22 cellular contexts compared by ENCODE assay signal in genomic region chr2:131014141-131014540, GRCh38.
A peak's percentile ranks its signal among the peaks of the same experiment; 100 is the strongest.
DNase-seq lines count a peak whose midpoint lies in the region; ATAC-seq, FAIRE-seq and TF ChIP-seq lines count a peak whose summit lies in the region.
"Had no signal": no experiment of that assay in that cellular context is flagged by ENCODE, and none has a peak within 500 bp of the region (broad histone marks: within the 10 kb centered on the region; RNA-seq: fewer than 3 reads in every experiment).

No MANE protein-coding gene starts in this region.

- no peaks in the 10 kb centered on the region for H3K9me1 ChIP-seq in keratinocyte (ENCODE audit: control insufficient read depth, extremely low read depth, insufficient read depth, low read length)

- no peak overlapping the region for H2AFZ ChIP-seq in keratinocyte (ENCODE audit: control insufficient read depth, low read length)
- H2AFZ ChIP-seq: GM23338 had no signal

- CTCF ChIA-PET in activated CD4-positive, alpha-beta T cell treated with anti-CD3 and anti-CD28 coated beads, Interleukin-2, amount 10 ng/mL, durations not matched to agents 7 days and 5 days (lab: Charles Lee): interaction anchor here (0.6 kb wide), 1 partner anchor 846 kb away, joined by 3 read pairs; no protein-coding TSS in a partner anchor
- CTCF ChIA-PET in RWPE1 (lab: Yijun Ruan, JAX): no interaction called here

- peaks cover 4% of the 10 kb centered on the region for H3K9me3 Mint-ChIP-seq in activated CD4-positive, alpha-beta T cell treated with anti-CD3 and anti-CD28 coated beads, Interleukin-2, amount 10 ng/mL, durations not matched to agents 7 days and 5 days
- H3K9me3 Mint-ChIP-seq in activated CD4-positive, alpha-beta T cell treated with anti-CD3 and anti-CD28 coated beads, Interleukin-2, amount 10 ng/mL, durations not matched to agents 24 days and 14 days: no peaks in the 10 kb centered on the region
- H3K9me3 Mint-ChIP-seq in activated T-cell treated with anti-CD3 and anti-CD28 coated beads, Interleukin-2, amount 50 U/mL, for 72 hours: no peaks in the 10 kb centered on the region
- H3K9me3 Mint-ChIP-seq: CD8-positive, alpha-beta memory T cell; GM23338; HFFc6; IgD-negative memory B cell had no signal

- H3K9ac ChIP-seq in keratinocyte (ENCODE audit: control insufficient read depth, extremely low read depth, insufficient read depth, low read length): no peak overlapping the region
- H3K9ac ChIP-seq: BLaER1 treated with 17β-estradiol and CSF1 and Interleukin-3, amounts not matched to agents 10 nM and 100 nM had no signal

- POLR2A ChIA-PET in activated CD4-positive, alpha-beta T cell treated with anti-CD3 and anti-CD28 coated beads, Interleukin-2, amount 10 ng/mL, durations not matched to agents 7 days and 5 days (lab: Charles Lee): interaction anchor here (0.6 kb wide), 1 partner anchor 658 kb away, joined by 3 read pairs; no protein-coding TSS in a partner anchor
- POLR2A ChIA-PET in RWPE1 (lab: Yijun Ruan, JAX; ENCODE audit: low non-redundant PET): no interaction called here

- intact Hi-C loops in activated CD4-positive, alpha-beta T cell treated with anti-CD3 and anti-CD28 coated beads, Interleukin-2, amount 10 ng/mL, durations not matched to agents 24 days and 14 days (cut with micrococcal nuclease): no loop called here

- H3K4me1 ChIP-seq in keratinocyte (ENCODE audit: control insufficient read depth, extremely low read depth, insufficient read depth, low read length): peaks cover 48% of the 10 kb centered on the region

- H3K9me3 ChIP-seq in keratinocyte (ENCODE audit: control insufficient read depth, low read depth, low read length): no peaks in the 10 kb centered on the region

- H3K27ac Mint-ChIP-seq in activated CD4-positive, alpha-beta T cell treated with anti-CD3 and anti-CD28 coated beads, Interleukin-2, amount 10 ng/mL, durations not matched to agents 7 days and 5 days: no peak overlapping the region
- no peak overlapping the region for H3K27ac Mint-ChIP-seq in activated CD4-positive, alpha-beta T cell treated with anti-CD3 and anti-CD28 coated beads, Interleukin-2, amount 10 ng/mL, durations not matched to agents 24 days and 14 days
- no peak overlapping the region for H3K27ac Mint-ChIP-seq in activated T-cell treated with anti-CD3 and anti-CD28 coated beads, Interleukin-2, amount 50 U/mL, for 72 hours
- H3K27ac Mint-ChIP-seq: B cell; CD4-positive, CD25-positive, alpha-beta regulatory T cell; GM23338; HFFc6; IgD-negative memory B cell had no signal

- H3K27ac ChIP-seq in RWPE1: peak overlapping the region; percentile 97; the same call in 1 of the 2 replicates
- peak overlapping the region; percentile 49 for H3K27ac ChIP-seq in keratinocyte (ENCODE audit: control insufficient read depth, insufficient read depth, low read length)
- H3K27ac ChIP-seq: BLaER1 treated with 17β-estradiol and CSF1 and Interleukin-3, amounts not matched to agents 10 nM and 100 nM had no signal

- peaks cover 30% of the 10 kb centered on the region for H3K4me1 Mint-ChIP-seq in activated CD4-positive, alpha-beta T cell treated with anti-CD3 and anti-CD28 coated beads, Interleukin-2, amount 10 ng/mL, durations not matched to agents 7 days and 5 days
- peaks cover 20% of the 10 kb centered on the region for H3K4me1 Mint-ChIP-seq in activated CD4-positive, alpha-beta T cell treated with anti-CD3 and anti-CD28 coated beads, Interleukin-2, amount 10 ng/mL, durations not matched to agents 24 days and 14 days
- H3K4me1 Mint-ChIP-seq in activated T-cell treated with anti-CD3 and anti-CD28 coated beads, Interleukin-2, amount 50 U/mL, for 72 hours (ENCODE audit: low read depth): peaks cover 27% of the 10 kb centered on the region
- H3K4me1 Mint-ChIP-seq: B cell, IgD-negative memory B cell had no signal

- no peak for FAIRE-seq in bronchial epithelial cell (lab: Jason Lieb, UNC)
- peak; percentile 94 for FAIRE-seq in keratinocyte (lab: Jason Lieb, UNC)
- FAIRE-seq: H54, HepG2, HTR-8/SVneo had no signal

- H3K27me3 ChIP-seq in bronchial epithelial cell (ENCODE audit: control insufficient read depth, insufficient read depth, low read length): no peaks in the 10 kb centered on the region
- no peaks in the 10 kb centered on the region for H3K27me3 ChIP-seq in keratinocyte (ENCODE audit: control insufficient read depth, extremely low read depth, insufficient read depth, low read length)
- H3K27me3 ChIP-seq: BLaER1 treated with 17β-estradiol and CSF1 and Interleukin-3, amounts not matched to agents 10 nM and 100 nM had no signal

- H3K4me2 ChIP-seq in keratinocyte (ENCODE audit: control insufficient read depth, extremely low read depth, insufficient read depth, low read depth, low read length): peak overlapping the region; percentile 1
- H3K4me2 ChIP-seq: BLaER1 treated with 17β-estradiol and CSF1 and Interleukin-3, amounts not matched to agents 10 nM and 100 nM; GM23338 had no signal

- TF ChIP-seq CTCF in RWPE1 (conservative IDR thresholded peaks at IDR 0.05; ENCODE audit: low read depth): no peak
- TF ChIP-seq CTCF in bronchial epithelial cell (IDR thresholded peaks at IDR 0.05; ENCODE audit: insufficient read depth, low read length, severe bottlenecking): no peak
- no peak for TF ChIP-seq CTCF in keratinocyte (optimal IDR thresholded peaks at IDR 0.05 in 1 of 3, IDR thresholded peaks at IDR 0.05 in 1 of 3, conservative IDR thresholded peaks at IDR 0.05 in 1 of 3; ENCODE audit: extremely low read depth in 1 of 3, insufficient read depth in 2 of 3, low read length in 3 of 3)

- no peak for ATAC-seq in activated T-cell treated with anti-CD3 and anti-CD28 coated beads, Interleukin-2, amount 50 U/mL, for 72 hours (replicated peaks in 1 of 2)

- H3K4me3 ChIP-seq in bronchial epithelial cell (ENCODE audit: low read depth, low read length): no peak overlapping the region
- peak overlapping the region in 1 of 3 experiments; percentile 16 for H3K4me3 ChIP-seq in keratinocyte (ENCODE audit: control insufficient read depth in 2 of 3, extremely low read depth in 1 of 3, insufficient read depth in 2 of 3, low read depth in 1 of 3, low read length in 3 of 3)
- H3K4me3 ChIP-seq: BLaER1 treated with 17β-estradiol and CSF1 and Interleukin-3, amounts not matched to agents 10 nM and 100 nM; GM23338 had no signal

- no peak overlapping the region for H3K4me3 Mint-ChIP-seq in activated CD4-positive, alpha-beta T cell treated with anti-CD3 and anti-CD28 coated beads, Interleukin-2, amount 10 ng/mL, durations not matched to agents 7 days and 5 days
- H3K4me3 Mint-ChIP-seq in activated CD4-positive, alpha-beta T cell treated with anti-CD3 and anti-CD28 coated beads, Interleukin-2, amount 10 ng/mL, durations not matched to agents 24 days and 14 days: no peak overlapping the region
- no peak overlapping the region for H3K4me3 Mint-ChIP-seq in activated T-cell treated with anti-CD3 and anti-CD28 coated beads, Interleukin-2, amount 50 U/mL, for 72 hours
- H3K4me3 Mint-ChIP-seq: B cell; CD4-positive, CD25-positive, alpha-beta regulatory T cell; CD8-positive, alpha-beta memory T cell; GM23338; HFFc6; IgD-negative memory B cell had no signal

- H3K27me3 Mint-ChIP-seq in activated CD4-positive, alpha-beta T cell treated with anti-CD3 and anti-CD28 coated beads, Interleukin-2, amount 10 ng/mL, durations not matched to agents 7 days and 5 days: peaks cover 41% of the 10 kb centered on the region
- peaks cover 42% of the 10 kb centered on the region for H3K27me3 Mint-ChIP-seq in activated CD4-positive, alpha-beta T cell treated with anti-CD3 and anti-CD28 coated beads, Interleukin-2, amount 10 ng/mL, durations not matched to agents 24 days and 14 days
- H3K27me3 Mint-ChIP-seq in activated T-cell treated with anti-CD3 and anti-CD28 coated beads, Interleukin-2, amount 50 U/mL, for 72 hours (ENCODE audit: low read depth): no peaks in the 10 kb centered on the region

- peak; percentile 2 for DNase-seq in activated CD4-positive, alpha-beta T cell treated with anti-CD3 and anti-CD28 coated beads, Interleukin-2, amount 10 ng/mL, durations not matched to agents 7 days and 5 days
- DNase-seq in activated CD4-positive, alpha-beta T cell treated with anti-CD3 and anti-CD28 coated beads, Interleukin-2, amount 10 ng/mL, durations not matched to agents 24 days and 14 days: no peak
- DNase-seq in RWPE1 (ENCODE audit: low spot score): peak; percentile 64
- peak; percentile 93 for DNase-seq in bronchial epithelial cell (ENCODE audit: low read depth)
- DNase-seq in keratinocyte (ENCODE audit: low read depth, low spot score): peak; percentile 58
- DNase-seq in activated T-cell treated with anti-CD3 and anti-CD28 coated beads, Interleukin-2, amount 50 U/mL, for 72 hours: no peak
- no peak for DNase-seq in SK-N-DZ (ENCODE audit: low spot score)
- DNase-seq: CD4-positive, CD25-positive, alpha-beta regulatory T cell; CD8-positive, alpha-beta memory T cell; COR-L47; DMS153; DMS79 treated with DMSO at 0.1 percent for 48 hours; GF-D8; HCEC 1CT; HFFc6 had no signal

- H4K20me1 ChIP-seq in keratinocyte (ENCODE audit: control insufficient read depth, extremely low read depth, insufficient read depth, low read length): no peaks in the 10 kb centered on the region
- H4K20me1 ChIP-seq: BLaER1 treated with 17β-estradiol and CSF1 and Interleukin-3, amounts not matched to agents 10 nM and 100 nM had no signal

- H3K36me3 Mint-ChIP-seq in activated CD4-positive, alpha-beta T cell treated with anti-CD3 and anti-CD28 coated beads, Interleukin-2, amount 10 ng/mL, durations not matched to agents 7 days and 5 days (ENCODE audit: low read depth): peaks cover 4% of the 10 kb centered on the region
- no peaks in the 10 kb centered on the region for H3K36me3 Mint-ChIP-seq in activated CD4-positive, alpha-beta T cell treated with anti-CD3 and anti-CD28 coated beads, Interleukin-2, amount 10 ng/mL, durations not matched to agents 24 days and 14 days (ENCODE audit: low read depth)
- no peaks in the 10 kb centered on the region for H3K36me3 Mint-ChIP-seq in activated T-cell treated with anti-CD3 and anti-CD28 coated beads, Interleukin-2, amount 50 U/mL, for 72 hours (ENCODE audit: insufficient read depth in 2 of 2)
- H3K36me3 Mint-ChIP-seq: CD4-positive, CD25-positive, alpha-beta regulatory T cell; IgD-negative memory B cell had no signal

- H3K36me3 ChIP-seq in bronchial epithelial cell (ENCODE audit: control insufficient read depth, insufficient read depth, low read length) (no peaks in the 10 kb centered on the region), keratinocyte (ENCODE audit: control insufficient read depth in 2 of 2, extremely low read depth in 1 of 2, insufficient read depth in 2 of 2, low read length in 2 of 2) (no peaks in the 10 kb centered on the region)
- H3K36me3 ChIP-seq: BLaER1 treated with 17β-estradiol and CSF1 and Interleukin-3, amounts not matched to agents 10 nM and 100 nM had no signal

- dilution Hi-C loops in keratinocyte (cut with MboI; ENCODE audit: extremely low pct_ligation_motif_present, low sequenced_read_pairs): no loop called here

- no peaks in the 10 kb centered on the region for H3K79me2 ChIP-seq in keratinocyte (ENCODE audit: control insufficient read depth, insufficient read depth, low read length)

Comparison
In these comparisons a context has a peak if more than half of its experiments do, and no peak if none do; other contexts are left out.
1. DNase-seq: peak in activated CD4-positive, alpha-beta T cell treated with anti-CD3 and anti-CD28 coated beads, Interleukin-2, amount 10 ng/mL, durations not matched to agents 7 days and 5 days (single experiment), RWPE1 (single experiment), bronchial epithelial cell (single experiment) and keratinocyte (single experiment); none in activated CD4-positive, alpha-beta T cell treated with anti-CD3 and anti-CD28 coated beads, Interleukin-2, amount 10 ng/mL, durations not matched to agents 24 days and 14 days (single experiment), activated T-cell treated with anti-CD3 and anti-CD28 coated beads, Interleukin-2, amount 50 U/mL, for 72 hours (0 of 2) and SK-N-DZ (single experiment).